8 cellular contexts compared by ENCODE assay signal in the genomic region with DNA sequence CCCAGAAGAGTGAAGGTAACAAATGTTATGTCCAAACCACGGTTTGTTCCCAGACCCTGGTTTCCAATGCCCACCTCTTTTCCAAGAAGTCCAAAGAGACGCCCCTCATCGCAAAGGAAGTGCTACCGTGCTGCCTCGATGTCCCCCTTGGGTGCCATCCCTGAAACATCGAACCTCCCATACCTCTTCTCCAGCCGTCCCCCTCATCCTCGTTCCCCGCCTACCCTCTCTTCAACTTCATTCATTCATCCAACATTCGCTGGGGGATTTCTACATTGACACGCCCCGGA. TPM values are rescaled to one million over a fixed set of nuclear protein-coding genes. Genes with fewer than 3 reads are reported as not detected.
A peak's percentile ranks its signal among the peaks of the same experiment; 100 is the strongest.
DNase-seq lines count a peak whose midpoint lies in the region; ATAC-seq and TF ChIP-seq lines count a peak whose summit lies in the region.

No MANE protein-coding gene starts in this region.

- H3K27me3 ChIP-seq in left lung (no peaks in the 10 kb centered on the region), tibial nerve (no peaks in the 10 kb centered on the region)

- peak overlapping the region; percentile 98 for H3K4me3 Mint-ChIP-seq in activated naive CD4-positive, alpha-beta T cell treated with anti-CD3 and anti-CD28 coated beads, Interleukin-2, amount 50 U/mL, for 24 hours
- peak overlapping the region; percentile 95 for H3K4me3 Mint-ChIP-seq in activated CD8-positive, alpha-beta T cell treated with anti-CD3 and anti-CD28 coated beads, Interleukin-2, amount 10 ng/mL, durations not matched to agents 7 days and 5 days

- H3K36me3 Mint-ChIP-seq in activated naive CD4-positive, alpha-beta T cell treated with anti-CD3 and anti-CD28 coated beads, Interleukin-2, amount 50 U/mL, for 24 hours, result peaks cover 3% of the 10 kb centered on the region
- H3K36me3 Mint-ChIP-seq in activated CD8-positive, alpha-beta T cell treated with anti-CD3 and anti-CD28 coated beads, Interleukin-2, amount 10 ng/mL, durations not matched to agents 7 days and 5 days (ENCODE audit: low read depth), result peaks cover 28% of the 10 kb centered on the region

- intact Hi-C loops in left lung (cut with DNase I), result no loop called here

- H3K9me3 Mint-ChIP-seq in activated naive CD4-positive, alpha-beta T cell treated with anti-CD3 and anti-CD28 coated beads, Interleukin-2, amount 50 U/mL, for 24 hours, result no peaks in the 10 kb centered on the region
- no peaks in the 10 kb centered on the region for H3K9me3 Mint-ChIP-seq in activated CD8-positive, alpha-beta T cell treated with anti-CD3 and anti-CD28 coated beads, Interleukin-2, amount 10 ng/mL, durations not matched to agents 7 days and 5 days (ENCODE audit: insufficient read depth)

- no peak for ATAC-seq in activated CD8-positive, alpha-beta T cell treated with anti-CD3 and anti-CD28 coated beads, Interleukin-2, amount 10 ng/mL, durations not matched to agents 7 days and 5 days
- ATAC-seq in left lung (no peak), GM21786 (IDR thresholded peaks at IDR 0.05; ENCODE audit: unreplicated experiment) (no peak)

- no peaks in the 10 kb centered on the region for H3K27me3 Mint-ChIP-seq in activated naive CD4-positive, alpha-beta T cell treated with anti-CD3 and anti-CD28 coated beads, Interleukin-2, amount 50 U/mL, for 24 hours
- H3K27me3 Mint-ChIP-seq in activated CD8-positive, alpha-beta T cell treated with anti-CD3 and anti-CD28 coated beads, Interleukin-2, amount 10 ng/mL, durations not matched to agents 7 days and 5 days (ENCODE audit: low read depth), result no peaks in the 10 kb centered on the region

- CTCF ChIA-PET in activated CD8-positive, alpha-beta T cell treated with anti-CD3 and anti-CD28 coated beads, Interleukin-2, amount 10 ng/mL, durations not matched to agents 7 days and 5 days (lab: Charles Lee), result interaction anchor here (1.1 to 5.0 kb wide), 3 partner anchors 14 to 142 kb away, joined by 3 to 56 read pairs (median 8); partner anchors contain the start of genes MAP2K1 and SNAPC5

- H3K4me3 ChIP-seq in left lung (peak overlapping the region; percentile 61 to 70), tibial nerve (peak overlapping the region; percentile 35 to 78 (median 65))

- no peak for TF ChIP-seq CTCF in left lung (IDR thresholded peaks at IDR 0.05)
- no peak for TF ChIP-seq CTCF in tibial nerve (IDR thresholded peaks at IDR 0.05)

- peak overlapping the region; percentile 100 for H3K27ac Mint-ChIP-seq in activated naive CD4-positive, alpha-beta T cell treated with anti-CD3 and anti-CD28 coated beads, Interleukin-2, amount 50 U/mL, for 24 hours
- peak overlapping the region; percentile 97 for H3K27ac Mint-ChIP-seq in activated CD8-positive, alpha-beta T cell treated with anti-CD3 and anti-CD28 coated beads, Interleukin-2, amount 10 ng/mL, durations not matched to agents 7 days and 5 days

- H3K4me1 ChIP-seq in left lung (peaks cover 0 to 11% of the 10 kb centered on the region in 2 donors), tibial nerve (peaks cover 0 to 7% (median 0%) of the 10 kb centered on the region in 4 donors)

- TF ChIP-seq EP300 in tibial nerve (IDR thresholded peaks at IDR 0.05), result no peak

- no peaks in the 10 kb centered on the region for H3K9me3 ChIP-seq in left lung
- no peaks in the 10 kb centered on the region for H3K9me3 ChIP-seq in tibial nerve

- 4% methylated on average over 12 of the region's 12 CpGs for WGBS in tibial nerve, 2 donors

- H3K27ac ChIP-seq in left lung (peak overlapping the region; percentile 50 to 75), tibial nerve (peak overlapping the region; percentile 26 to 90 (median 80))

- DNase-seq in activated naive CD4-positive, alpha-beta T cell (lab: John Stamatoyannopoulos, UW), result no peak
- no peak for DNase-seq in activated CD8-positive, alpha-beta T cell treated with anti-CD3 and anti-CD28 coated beads, Interleukin-2, amount 10 ng/mL, durations not matched to agents 7 days and 5 days
- no peak for DNase-seq in left lung
- DNase-seq in tibial nerve (ENCODE audit: low spot score in 2 of 2), result no peak
- DNase-seq in GM03348 (ENCODE audit: low spot score), result no peak
- no peak for DNase-seq in stimulated activated CD8-positive, alpha-beta memory T cell treated with anti-CD3 and anti-CD28 coated beads, Interleukin-4, amount 100 ng/mL, for 48 hours

- no peak for TF ChIP-seq POLR2A in tibial nerve (IDR thresholded peaks at IDR 0.05)

- peaks cover 27% of the 10 kb centered on the region for H3K4me1 Mint-ChIP-seq in activated naive CD4-positive, alpha-beta T cell treated with anti-CD3 and anti-CD28 coated beads, Interleukin-2, amount 50 U/mL, for 24 hours
- peaks cover 42% of the 10 kb centered on the region for H3K4me1 Mint-ChIP-seq in activated CD8-positive, alpha-beta T cell treated with anti-CD3 and anti-CD28 coated beads, Interleukin-2, amount 10 ng/mL, durations not matched to agents 7 days and 5 days (ENCODE audit: low read depth)

- H3K36me3 ChIP-seq in left lung, result peaks cover 0 to 15% of the 10 kb centered on the region in 2 donors
- H3K36me3 ChIP-seq in tibial nerve, result peaks cover 0 to 18% (median 0%) of the 10 kb centered on the region in 3 donors

- POLR2A ChIA-PET in activated CD8-positive, alpha-beta T cell treated with anti-CD3 and anti-CD28 coated beads, Interleukin-2, amount 10 ng/mL, durations not matched to agents 7 days and 5 days (lab: Charles Lee), result interaction anchor here (0.7 to 4.9 kb wide), 5 partner anchors 14 to 149 kb away, joined by 3 to 40 read pairs (median 13); partner anchors contain the start of genes MAP2K1, RPL4, SNAPC5 and ZWILCH

RNA-seq across cellular contexts. Expression of gene TIPIN, which starts 0.5 kb away (rescaled TPM):
- 10 to 100 TPM; 36.4 to 42.7 TPM for total RNA-seq in activated CD8-positive, alpha-beta T cell treated with anti-CD3 and anti-CD28 coated beads, Interleukin-2, amount 10 ng/mL, durations not matched to agents 7 days and 5 days
- total RNA-seq in left lung, result 10 to 100 TPM in 1 of 2 donors, 1 to 10 TPM in 1; 7.1 to 11.1 TPM
- total RNA-seq in tibial nerve, result 10 to 100 TPM in 1 of 4 donors, 1 to 10 TPM in 3; 5.4 to 17.5 (median 6.4) TPM

RNA-seq across cellular contexts. Expression of gene MAP2K1, which starts 30.7 kb away (rescaled TPM):
- total RNA-seq in activated CD8-positive, alpha-beta T cell treated with anti-CD3 and anti-CD28 coated beads, Interleukin-2, amount 10 ng/mL, durations not matched to agents 7 days and 5 days, result 100 to 1,000 TPM; 108 to 118 TPM
- total RNA-seq in left lung, result 10 to 100 TPM; 59.3 to 60.4 TPM
- total RNA-seq in tibial nerve, result 10 to 100 TPM; 30.2 to 64.8 (median 41.4) TPM
